ENCODE assay signal across 25 cellular contexts in genomic region chr7:44645696-44646095, GRCh38. TPM values are rescaled to one million over a fixed set of nuclear protein-coding genes. Genes with fewer than 3 reads are reported as not detected.
DNase-seq lines count a peak whose midpoint lies in the region; ATAC-seq and TF ChIP-seq lines count a peak whose summit lies in the region.
"Had no signal": no experiment of that assay in that cellular context is flagged by ENCODE, and none has a peak within 500 bp of the region (broad histone marks: within the 10 kb centered on the region; RNA-seq: fewer than 3 reads in every experiment).

No MANE protein-coding gene starts in this region.

- H3K4me1 ChIP-seq in effector memory CD4-positive, alpha-beta T cell (ENCODE audit: control insufficient read depth, insufficient read depth, low read length, poor library complexity, severe bottlenecking), result peaks cover 5% of the 10 kb centered on the region

- H3K9me3 Mint-ChIP-seq in activated CD4-positive, alpha-beta T cell treated with anti-CD3 and anti-CD28 coated beads, Interleukin-2, amount 10 ng/mL, durations not matched to agents 7 days and 5 days, result no peaks in the 10 kb centered on the region
- H3K9me3 Mint-ChIP-seq in CD14-positive monocyte (no peaks in the 10 kb centered on the region), memory B cell (no peaks in the 10 kb centered on the region)
- H3K9me3 Mint-ChIP-seq: natural killer cell had no signal

- H3K4me3 ChIP-seq in effector memory CD4-positive, alpha-beta T cell (ENCODE audit: insufficient read depth, low read depth, low read length, poor library complexity, severe bottlenecking), result no peak overlapping the region
- H3K4me3 ChIP-seq: body of pancreas, mucosa of descending colon, suprapubic skin had no signal

- no peaks in the 10 kb centered on the region for H3K9me3 ChIP-seq in T-helper 17 cell (ENCODE audit: control insufficient read depth, low read length, poor library complexity, severe bottlenecking)
- no peaks in the 10 kb centered on the region for H3K9me3 ChIP-seq in effector memory CD4-positive, alpha-beta T cell (ENCODE audit: control insufficient read depth, low read length)
- H3K9me3 ChIP-seq: body of pancreas, mucosa of descending colon, suprapubic skin had no signal

- peaks cover 46% of the 10 kb centered on the region for H3K36me3 ChIP-seq in effector memory CD4-positive, alpha-beta T cell (ENCODE audit: control insufficient read depth, insufficient read depth, low read length)

- peaks cover 15% of the 10 kb centered on the region for H3K4me1 Mint-ChIP-seq in activated CD4-positive, alpha-beta T cell treated with anti-CD3 and anti-CD28 coated beads, Interleukin-2, amount 10 ng/mL, durations not matched to agents 7 days and 5 days
- peaks cover 9% of the 10 kb centered on the region for H3K4me1 Mint-ChIP-seq in CD14-positive monocyte
- H3K4me1 Mint-ChIP-seq in T-helper 17 cell, result peaks cover 18% of the 10 kb centered on the region
- peaks cover 11% of the 10 kb centered on the region for H3K4me1 Mint-ChIP-seq in memory B cell

- no peaks in the 10 kb centered on the region for H3K27me3 ChIP-seq in effector memory CD4-positive, alpha-beta T cell (replicated peaks; ENCODE audit: control insufficient read depth, insufficient read depth, low read length, poor library complexity, severe bottlenecking)
- H3K27me3 ChIP-seq: body of pancreas, suprapubic skin had no signal

- CTCF ChIA-PET in activated CD4-positive, alpha-beta T cell treated with anti-CD3 and anti-CD28 coated beads, Interleukin-2, amount 10 ng/mL, durations not matched to agents 7 days and 5 days (lab: Charles Lee), result interaction anchor here (1.1 kb wide), 1 partner anchor 12 kb away, joined by 3 read pairs; no protein-coding TSS in a partner anchor

- no peak for TF ChIP-seq CTCF in CD14-positive monocyte (IDR thresholded peaks at IDR 0.05)

- DNase-seq in activated CD4-positive, alpha-beta T cell treated with anti-CD3 and anti-CD28 coated beads, Interleukin-2, amount 10 ng/mL, durations not matched to agents 7 days and 5 days, result no peak
- no peak for DNase-seq in activated CD4-positive, alpha-beta T cell treated with anti-CD3 and anti-CD28 coated beads for 4 hours
- DNase-seq in CD14-positive monocyte (ENCODE audit: low spot score), result no peak
- DNase-seq in T-helper 17 cell, result no peak
- DNase-seq in memory B cell (ENCODE audit: low spot score in 2 of 2), result no peak
- no peak for DNase-seq in NCI-H226
- no peak for DNase-seq in effector memory CD4-positive, alpha-beta T cell
- no peak for DNase-seq in UCSD-AML1 (lab: John Stamatoyannopoulos, UW; ENCODE audit: unreplicated experiment)
- DNase-seq: activated CD4-positive, alpha-beta T cell treated with anti-CD3 and anti-CD28 coated beads for 48 hours; body of pancreas; hippocampal formation; mucosa of descending colon; natural killer cell; NCI-H1417; NCI-H2029; NCI-H69; retina; Right ventricle myocardium superior; stimulated activated naive CD4-positive, alpha-beta T cell treated with Interleukin-2 at 50 U/mL for 16 hours; T-helper 9 cell; WERI-Rb-1 had no signal

- intact Hi-C loops in CD14-positive monocyte (cut with micrococcal nuclease), result loop anchor here in 1 of 2 donors (5.0 kb wide), 1 partner anchor 43 kb away; no protein-coding TSS in a partner anchor

- H3K27ac Mint-ChIP-seq in activated CD4-positive, alpha-beta T cell treated with anti-CD3 and anti-CD28 coated beads, Interleukin-2, amount 10 ng/mL, durations not matched to agents 7 days and 5 days, result peak overlapping the region; percentile 64
- peak overlapping the region in 6 of 7 donors; percentile 56 to 87 (median 82) for H3K27ac Mint-ChIP-seq in CD14-positive monocyte
- H3K27ac Mint-ChIP-seq in T-helper 17 cell, result peak overlapping the region; percentile 69
- peak overlapping the region; percentile 24 for H3K27ac Mint-ChIP-seq in memory B cell

- no peak overlapping the region for H3K27ac ChIP-seq in effector memory CD4-positive, alpha-beta T cell (ENCODE audit: insufficient read depth, low read length, poor library complexity, severe bottlenecking)
- H3K27ac ChIP-seq: body of pancreas, epithelial cell of prostate, suprapubic skin, WERI-Rb-1 had no signal

- H3K4me3 Mint-ChIP-seq in activated CD4-positive, alpha-beta T cell treated with anti-CD3 and anti-CD28 coated beads, Interleukin-2, amount 10 ng/mL, durations not matched to agents 7 days and 5 days, result no peak overlapping the region
- H3K4me3 Mint-ChIP-seq in CD14-positive monocyte (no peak overlapping the region), T-helper 17 cell (no peak overlapping the region), memory B cell (no peak overlapping the region)
- H3K4me3 Mint-ChIP-seq: natural killer cell had no signal

- POLR2A ChIA-PET in activated CD4-positive, alpha-beta T cell treated with anti-CD3 and anti-CD28 coated beads, Interleukin-2, amount 10 ng/mL, durations not matched to agents 7 days and 5 days (lab: Charles Lee), result no interaction called here

- ATAC-seq in T-helper 17 cell (no peak), memory B cell (ENCODE audit: low read depth) (no peak)
- ATAC-seq: body of pancreas, HCT116, HepG2, mucosa of descending colon, natural killer cell had no signal

- H3K27me3 Mint-ChIP-seq in activated CD4-positive, alpha-beta T cell treated with anti-CD3 and anti-CD28 coated beads, Interleukin-2, amount 10 ng/mL, durations not matched to agents 7 days and 5 days, result no peaks in the 10 kb centered on the region
- H3K27me3 Mint-ChIP-seq in CD14-positive monocyte (ENCODE audit: low read depth in 3 of 3), result no peaks in the 10 kb centered on the region
- H3K27me3 Mint-ChIP-seq in T-helper 17 cell, result no peaks in the 10 kb centered on the region
- H3K27me3 Mint-ChIP-seq in memory B cell, result no peaks in the 10 kb centered on the region

- H3K36me3 Mint-ChIP-seq in activated CD4-positive, alpha-beta T cell treated with anti-CD3 and anti-CD28 coated beads, Interleukin-2, amount 10 ng/mL, durations not matched to agents 7 days and 5 days (ENCODE audit: low read depth), result peaks cover 48% of the 10 kb centered on the region
- peaks cover 60 to 78% of the 10 kb centered on the region in 2 donors for H3K36me3 Mint-ChIP-seq in CD14-positive monocyte
- peaks cover 6% of the 10 kb centered on the region for H3K36me3 Mint-ChIP-seq in T-helper 17 cell (ENCODE audit: low read depth)
- peaks cover 8% of the 10 kb centered on the region for H3K36me3 Mint-ChIP-seq in memory B cell
- H3K36me3 Mint-ChIP-seq: natural killer cell had no signal

RNA-seq across cellular contexts. Expression of gene OGDH, which starts 39.3 kb away (rescaled TPM):
- 100 to 1,000 TPM; 114 to 121 TPM for total RNA-seq in activated CD4-positive, alpha-beta T cell treated with anti-CD3 and anti-CD28 coated beads, Interleukin-2, amount 10 ng/mL, durations not matched to agents 7 days and 5 days
- polyA plus RNA-seq in CD14-positive monocyte, result 10 to 100 TPM; 41.0 to 49.9 TPM
- 100 to 1,000 TPM; 130 to 134 TPM for total RNA-seq in T-helper 17 cell

Comparison
In these comparisons a context has a peak if more than half of its experiments do, and no peak if none do; other contexts are left out.
1. H3K27ac Mint-ChIP-seq: peak in every context shown above with its lines; median percentile 82 in CD14-positive monocyte; 69 in T-helper 17 cell; 64 in activated CD4-positive, alpha-beta T cell treated with anti-CD3 and anti-CD28 coated beads, Interleukin-2, amount 10 ng/mL, durations not matched to agents 7 days and 5 days; 24 in memory B cell.